Comparison of ENCODE assay signal across 20 cellular contexts in genomic region chrX:21949689-21950088, GRCh38.
"Had no signal": no experiment of that assay in that cellular context is flagged by ENCODE, and none has a peak within 500 bp of the region (broad histone marks: within the 10 kb centered on the region; RNA-seq: fewer than 3 reads in every experiment).

No MANE protein-coding gene starts in this region.

- FAIRE-seq: RCC 7860 had no signal

- H3K27me3 Mint-ChIP-seq: activated CD8-positive, alpha-beta T cell treated with anti-CD3 and anti-CD28 coated beads for 36 hours; activated naive CD4-positive, alpha-beta T cell treated with anti-CD3 and anti-CD28 coated beads, Interleukin-2, amount 10 ng/mL, durations not matched to agents 7 days and 5 days; activated naive CD8-positive, alpha-beta T cell treated with anti-CD3 and anti-CD28 coated beads for 36 hours had no signal

- DNase-seq: activated CD4-positive, alpha-beta T cell treated with anti-CD3 and anti-CD28 coated beads for 4 hours; activated CD8-positive, alpha-beta memory T cell treated with anti-CD3 and anti-CD28 coated beads, Interleukin-2, amount 50 U/mL, for 4 hours; activated CD8-positive, alpha-beta T cell treated with anti-CD3 and anti-CD28 coated beads for 36 hours; activated gamma-delta T cell treated with Interleukin-2 at 50 U/mL for 16 hours; activated naive CD4-positive, alpha-beta T cell treated with anti-CD3 and anti-CD28 coated beads, Interleukin-2, amount 10 ng/mL, durations not matched to agents 7 days and 5 days; activated naive CD8-positive, alpha-beta T cell treated with anti-CD3 and anti-CD28 coated beads for 36 hours; activated T-cell treated with anti-CD3 and anti-CD28 coated beads, Interleukin-2, amount 50 U/mL, for 72 hours; caudate nucleus; NCI-H1048; NCI-H146; NCI-H187 treated with DMSO at 0.1 percent for 48 hours; NCI-H2081 treated with DMSO at 0.1 percent for 48 hours; NCI-H446; NCI-H524; PC-3; SHP77 treated with DMSO at 0.1 percent for 48 hours had no signal

- H3K27ac Mint-ChIP-seq: activated naive CD4-positive, alpha-beta T cell treated with anti-CD3 and anti-CD28 coated beads, Interleukin-2, amount 10 ng/mL, durations not matched to agents 7 days and 5 days; activated naive CD8-positive, alpha-beta T cell treated with anti-CD3 and anti-CD28 coated beads for 36 hours; activated T-cell treated with anti-CD3 and anti-CD28 coated beads, Interleukin-2, amount 50 U/mL, for 72 hours; activated T-helper 2 cell treated with anti-CD3 and anti-CD28 coated beads, Interferon-gamma antibody, Interleukin-2, Interleukin-4, amounts not matched to agents 10 μg/mL and 5 μg/mL and 100 μg/mL, durations not matched to agents 14 hours and 24 hours and 36 hours; T-helper 1 cell treated with Interleukin-12 subunit alpha and Interleukin-12 subunit beta and Interleukin-4 antibody, amounts not matched to agents 30 μg/mL and 1 μg/mL, for 36 hours had no signal

- H3K4me3 Mint-ChIP-seq: activated CD8-positive, alpha-beta T cell treated with anti-CD3 and anti-CD28 coated beads for 36 hours; activated naive CD4-positive, alpha-beta T cell treated with anti-CD3 and anti-CD28 coated beads, Interleukin-2, amount 10 ng/mL, durations not matched to agents 7 days and 5 days; activated naive CD8-positive, alpha-beta T cell treated with anti-CD3 and anti-CD28 coated beads for 36 hours; activated T-cell treated with anti-CD3 and anti-CD28 coated beads, Interleukin-2, amount 50 U/mL, for 72 hours; T-helper 1 cell treated with Interleukin-12 subunit alpha and Interleukin-12 subunit beta and Interleukin-4 antibody, amounts not matched to agents 30 μg/mL and 1 μg/mL, for 36 hours had no signal

- H3K9me3 Mint-ChIP-seq: activated naive CD4-positive, alpha-beta T cell treated with anti-CD3 and anti-CD28 coated beads, Interleukin-2, amount 10 ng/mL, durations not matched to agents 7 days and 5 days; activated naive CD8-positive, alpha-beta T cell treated with anti-CD3 and anti-CD28 coated beads for 36 hours; activated T-cell treated with anti-CD3 and anti-CD28 coated beads, Interleukin-2, amount 50 U/mL, for 72 hours; activated T-helper 2 cell treated with anti-CD3 and anti-CD28 coated beads, Interferon-gamma antibody, Interleukin-2, Interleukin-4, amounts not matched to agents 10 μg/mL and 5 μg/mL and 100 μg/mL, durations not matched to agents 14 hours and 24 hours and 36 hours; T-helper 1 cell treated with Interleukin-12 subunit alpha and Interleukin-12 subunit beta and Interleukin-4 antibody, amounts not matched to agents 30 μg/mL and 1 μg/mL, for 36 hours had no signal

- ATAC-seq: activated CD4-positive, CD25-positive, alpha-beta regulatory T cell treated with anti-CD3 and anti-CD28 coated beads, Interleukin-2, amount 50 U/mL, for 24 hours; activated CD8-positive, alpha-beta T cell treated with anti-CD3 and anti-CD28 coated beads for 36 hours; activated T-cell treated with anti-CD3 and anti-CD28 coated beads, Interleukin-2, amount 50 U/mL, for 72 hours; PC-3 had no signal
